8 cellular contexts compared by ENCODE assay signal in genomic region chr17:8153550-8153956, GRCh38. TPM values are rescaled to one million over a fixed set of nuclear protein-coding genes. Genes with fewer than 3 reads are reported as not detected.
A peak's percentile ranks its signal among the peaks of the same experiment; 100 is the strongest.
DNase-seq lines count a peak whose midpoint lies in the region; ATAC-seq and TF ChIP-seq lines count a peak whose summit lies in the region.

No MANE protein-coding gene starts in this region.

- ATAC-seq in activated CD8-positive, alpha-beta T cell treated with anti-CD3 and anti-CD28 coated beads, Interleukin-2, amount 10 ng/mL, durations not matched to agents 7 days and 5 days = no peak

- peak overlapping the region; percentile 91 for H3K27ac Mint-ChIP-seq in activated CD8-positive, alpha-beta T cell treated with anti-CD3 and anti-CD28 coated beads, Interleukin-2, amount 10 ng/mL, durations not matched to agents 7 days and 5 days

- H3K4me1 Mint-ChIP-seq in activated CD8-positive, alpha-beta T cell treated with anti-CD3 and anti-CD28 coated beads, Interleukin-2, amount 10 ng/mL, durations not matched to agents 7 days and 5 days (ENCODE audit: low read depth) = peaks cover 19% of the 10 kb centered on the region

- peak overlapping the region; percentile 31 to 45 for H3K4me3 ChIP-seq in esophagus (ENCODE audit: low read depth in 1 of 2, low read length in 2 of 2)
- H3K4me3 ChIP-seq in mucosa of rectum (ENCODE audit: low read length in 2 of 2) = peak overlapping the region; percentile 60 to 89
- H3K4me3 ChIP-seq in suprapubic skin = peak overlapping the region; percentile 98

- WGBS in esophagus, 2 donors = 9 to 14% methylated on average over 13 of the region's 13 CpGs
- 12% methylated on average over 13 of the region's 13 CpGs for WGBS in suprapubic skin

- H3K9me3 ChIP-seq in esophagus (ENCODE audit: control insufficient read depth in 2 of 2, insufficient read depth in 1 of 2, low read depth in 1 of 2, low read length in 1 of 2) (no peaks in the 10 kb centered on the region), mucosa of rectum (ENCODE audit: control insufficient read depth in 2 of 2, low read length in 2 of 2) (no peaks in the 10 kb centered on the region), suprapubic skin (no peaks in the 10 kb centered on the region)

- H3K27me3 ChIP-seq in esophagus (ENCODE audit: control insufficient read depth in 1 of 2, insufficient read depth in 2 of 2, low read length in 2 of 2) (no peaks in the 10 kb centered on the region), mucosa of rectum (ENCODE audit: control insufficient read depth in 2 of 2, insufficient read depth in 2 of 2, low read length in 2 of 2) (no peaks in the 10 kb centered on the region), suprapubic skin (no peaks in the 10 kb centered on the region)

- peak overlapping the region; percentile 82 to 95 for H3K9ac ChIP-seq in mucosa of rectum (ENCODE audit: low read depth in 1 of 2, low read length in 2 of 2)

- TF ChIP-seq EP300 in suprapubic skin (IDR thresholded peaks at IDR 0.05) = no peak

- POLR2A ChIA-PET in activated CD8-positive, alpha-beta T cell treated with anti-CD3 and anti-CD28 coated beads, Interleukin-2, amount 10 ng/mL, durations not matched to agents 7 days and 5 days (lab: Charles Lee) = interaction anchor here (0.5 to 8.1 kb wide), 8 partner anchors 10 to 231 kb away, joined by 3 to 164 read pairs (median 4); partner anchors contain the start of genes BORCS6, CTC1 and VAMP2

- peak in 1 of 2 donors; percentile 67 for TF ChIP-seq POLR2A in suprapubic skin (IDR thresholded peaks at IDR 0.05)

- CTCF ChIA-PET in activated CD8-positive, alpha-beta T cell treated with anti-CD3 and anti-CD28 coated beads, Interleukin-2, amount 10 ng/mL, durations not matched to agents 7 days and 5 days (lab: Charles Lee) = interaction anchor here (1.0 to 14.0 kb wide), 3 partner anchors 15 to 34 kb away, joined by 3 to 165 read pairs (median 3); no protein-coding TSS in a partner anchor

- H3K36me3 ChIP-seq in esophagus (ENCODE audit: control insufficient read depth in 2 of 2, insufficient read depth in 2 of 2, low read length in 1 of 2) (peaks cover 6 to 17% of the 10 kb centered on the region in 2 donors), mucosa of rectum (ENCODE audit: control insufficient read depth in 2 of 2, insufficient read depth in 2 of 2, low read length in 2 of 2) (peaks cover 19 to 23% of the 10 kb centered on the region in 2 donors), suprapubic skin (peaks cover 30% of the 10 kb centered on the region)

- no peak for TF ChIP-seq CTCF in suprapubic skin (IDR thresholded peaks at IDR 0.05)

- H3K27me3 Mint-ChIP-seq in activated CD8-positive, alpha-beta T cell treated with anti-CD3 and anti-CD28 coated beads, Interleukin-2, amount 10 ng/mL, durations not matched to agents 7 days and 5 days (ENCODE audit: low read depth) = no peaks in the 10 kb centered on the region

- DNase-seq in AG20443 (ENCODE audit: low spot score) (peak; percentile 76), HT1080 (ENCODE audit: low read depth) (peak; percentile 91), suprapubic skin (ENCODE audit: low spot score in 2 of 2) (peak in 1 of 2 donors; percentile 94), NOMO-1 treated with dmso at 0.1 percent for 144 hours (lab: John Stamatoyannopoulos, UW; ENCODE audit: unreplicated experiment) (no peak), RPMI8226 (no peak)
- DNase-seq in activated CD8-positive, alpha-beta T cell treated with anti-CD3 and anti-CD28 coated beads, Interleukin-2, amount 10 ng/mL, durations not matched to agents 7 days and 5 days = no peak

- no peaks in the 10 kb centered on the region for H3K9me3 Mint-ChIP-seq in activated CD8-positive, alpha-beta T cell treated with anti-CD3 and anti-CD28 coated beads, Interleukin-2, amount 10 ng/mL, durations not matched to agents 7 days and 5 days (ENCODE audit: insufficient read depth)

- peak overlapping the region; percentile 100 for H3K27ac ChIP-seq in esophagus (ENCODE audit: low read depth in 2 of 2, low read length in 1 of 2)
- H3K27ac ChIP-seq in mucosa of rectum (ENCODE audit: low read depth in 2 of 2, low read length in 2 of 2) = peak overlapping the region; percentile 98 to 100
- H3K27ac ChIP-seq in suprapubic skin = peak overlapping the region; percentile 100

- H3K36me3 Mint-ChIP-seq in activated CD8-positive, alpha-beta T cell treated with anti-CD3 and anti-CD28 coated beads, Interleukin-2, amount 10 ng/mL, durations not matched to agents 7 days and 5 days (ENCODE audit: low read depth) = peaks cover 13% of the 10 kb centered on the region

- H3K4me3 Mint-ChIP-seq in activated CD8-positive, alpha-beta T cell treated with anti-CD3 and anti-CD28 coated beads, Interleukin-2, amount 10 ng/mL, durations not matched to agents 7 days and 5 days = peak overlapping the region; percentile 61

- H3K4me1 ChIP-seq in esophagus (ENCODE audit: control insufficient read depth in 2 of 2, insufficient read depth in 2 of 2, low read length in 1 of 2) = peaks cover 2 to 26% of the 10 kb centered on the region in 2 donors
- peaks cover 54 to 58% of the 10 kb centered on the region in 2 donors for H3K4me1 ChIP-seq in mucosa of rectum (ENCODE audit: control insufficient read depth in 2 of 2, insufficient read depth in 2 of 2, low read length in 2 of 2)
- peaks cover 62% of the 10 kb centered on the region for H3K4me1 ChIP-seq in suprapubic skin

RNA-seq across cellular contexts. Expression of gene PER1, which starts 1.3 kb away (rescaled TPM):
- total RNA-seq in HT1080 (2014; rRNA removed; shearing (Covaris generic)) = 3.2 and 5.2 TPM in 2 replicates
- polyA plus RNA-seq in HT1080 (2015; cell fraction: cytosol; rRNA removed) = 3.2 and 4.2 TPM in 2 replicates
- polyA plus RNA-seq in HT1080 (2015; cell fraction: nucleus; rRNA removed) = 11.2 and 19.3 TPM in 2 replicates
- 10 to 100 TPM; 35.0 to 38.1 TPM for total RNA-seq in activated CD8-positive, alpha-beta T cell treated with anti-CD3 and anti-CD28 coated beads, Interleukin-2, amount 10 ng/mL, durations not matched to agents 7 days and 5 days
- polyA plus RNA-seq in esophagus = 10 to 100 TPM; 44.7 to 85.2 TPM
- total RNA-seq in suprapubic skin = 100 to 1,000 TPM; 272 to 655 (median 330) TPM

RNA-seq across cellular contexts. Expression of gene VAMP2, which starts 9.2 kb away (rescaled TPM):
- total RNA-seq in HT1080 (2014; rRNA removed; shearing (Covaris generic)) = 2.7 and 4.6 TPM in 2 replicates
- polyA plus RNA-seq in HT1080 (2015; cell fraction: cytosol; rRNA removed) = 28.6 and 32.3 TPM in 2 replicates
- polyA plus RNA-seq in HT1080 (2015; cell fraction: nucleus; rRNA removed) = 42.1 and 43.6 TPM in 2 replicates
- 10 to 100 TPM; 56.3 to 56.7 TPM for total RNA-seq in activated CD8-positive, alpha-beta T cell treated with anti-CD3 and anti-CD28 coated beads, Interleukin-2, amount 10 ng/mL, durations not matched to agents 7 days and 5 days
- polyA plus RNA-seq in esophagus = 10 to 100 TPM; 21.9 to 22.4 TPM
- total RNA-seq in suprapubic skin = 10 to 100 TPM; 41.2 to 64.3 (median 52.8) TPM

RNA-seq across cellular contexts. Expression of gene TMEM107, which starts 22.6 kb away (rescaled TPM):
- total RNA-seq in HT1080 (2014; rRNA removed; shearing (Covaris generic)) = 12.3 and 14.5 TPM in 2 replicates
- 16.3 and 18.6 TPM in 2 replicates for polyA plus RNA-seq in HT1080 (2015; cell fraction: cytosol; rRNA removed)
- 15.3 and 16.0 TPM in 2 replicates for polyA plus RNA-seq in HT1080 (2015; cell fraction: nucleus; rRNA removed)
- total RNA-seq in activated CD8-positive, alpha-beta T cell treated with anti-CD3 and anti-CD28 coated beads, Interleukin-2, amount 10 ng/mL, durations not matched to agents 7 days and 5 days = 10 to 100 TPM; 39.6 to 44.1 TPM
- polyA plus RNA-seq in esophagus = 1 to 10 TPM; 5.6 to 8.9 TPM
- 10 to 100 TPM; 13.7 to 21.4 (median 19.4) TPM for total RNA-seq in suprapubic skin

RNA-seq across cellular contexts. Expression of gene HES7, which starts 29.6 kb away (rescaled TPM):
- total RNA-seq in HT1080 (2014; rRNA removed; shearing (Covaris generic)) = 0.43 and 1.8 TPM in 2 replicates
- 0.37 and 0.79 TPM in 2 replicates for polyA plus RNA-seq in HT1080 (2015; cell fraction: cytosol; rRNA removed)
- 1.9 and 3.0 TPM in 2 replicates for polyA plus RNA-seq in HT1080 (2015; cell fraction: nucleus; rRNA removed)
- total RNA-seq in activated CD8-positive, alpha-beta T cell treated with anti-CD3 and anti-CD28 coated beads, Interleukin-2, amount 10 ng/mL, durations not matched to agents 7 days and 5 days = under 1 TPM in 1 of 2 experiments, not detected in 1; 0.29 TPM
- polyA plus RNA-seq in esophagus = under 1 TPM; 0.15 to 0.24 TPM
- not detected for total RNA-seq in suprapubic skin

RNA-seq across cellular contexts. Expression of gene ALOXE3, which starts 35.2 kb away (rescaled TPM):
- total RNA-seq in HT1080 (2014; rRNA removed; shearing (Covaris generic)) = 0.60 and 1.0 TPM in 2 replicates
- 1.4 and 2.7 TPM in 2 replicates for polyA plus RNA-seq in HT1080 (2015; cell fraction: cytosol; rRNA removed)
- 1.9 and 2.1 TPM in 2 replicates for polyA plus RNA-seq in HT1080 (2015; cell fraction: nucleus; rRNA removed)
- total RNA-seq in activated CD8-positive, alpha-beta T cell treated with anti-CD3 and anti-CD28 coated beads, Interleukin-2, amount 10 ng/mL, durations not matched to agents 7 days and 5 days = not detected
- polyA plus RNA-seq in esophagus = 1 to 10 TPM in 1 of 2 donors, under 1 TPM in 1; 0.43 to 1.7 TPM
- 10 to 100 TPM; 44.5 to 95.3 (median 69.9) TPM for total RNA-seq in suprapubic skin

Comparison
In these comparisons a context has a peak if more than half of its experiments do, and no peak if none do; other contexts are left out.
1. DNase-seq: peak in AG20443 (single experiment) and HT1080 (single experiment); none in activated CD8-positive, alpha-beta T cell treated with anti-CD3 and anti-CD28 coated beads, Interleukin-2, amount 10 ng/mL, durations not matched to agents 7 days and 5 days (single experiment), NOMO-1 treated with dmso at 0.1 percent for 144 hours (single experiment) and RPMI8226 (single experiment).
2. H3K4me3 ChIP-seq: peak in every context shown above with its lines; median percentile 98 in suprapubic skin; 74 in mucosa of rectum; 38 in esophagus.
3. RNA of gene PER1, which starts 1.3 kb away (total RNA-seq): 272 to 655 TPM in suprapubic skin; 35.0 to 38.1 TPM in activated CD8-positive, alpha-beta T cell treated with anti-CD3 and anti-CD28 coated beads, Interleukin-2, amount 10 ng/mL, durations not matched to agents 7 days and 5 days and 3.2 to 5.2 TPM in HT1080; every median in the first group is over 4 times any median in the second.
4. Peak in every context shown above with its lines, with median percentiles within 50 percentile points of each other: H3K27ac ChIP-seq.